ENCODE assay signal across 1 cellular context in the genomic region with DNA sequence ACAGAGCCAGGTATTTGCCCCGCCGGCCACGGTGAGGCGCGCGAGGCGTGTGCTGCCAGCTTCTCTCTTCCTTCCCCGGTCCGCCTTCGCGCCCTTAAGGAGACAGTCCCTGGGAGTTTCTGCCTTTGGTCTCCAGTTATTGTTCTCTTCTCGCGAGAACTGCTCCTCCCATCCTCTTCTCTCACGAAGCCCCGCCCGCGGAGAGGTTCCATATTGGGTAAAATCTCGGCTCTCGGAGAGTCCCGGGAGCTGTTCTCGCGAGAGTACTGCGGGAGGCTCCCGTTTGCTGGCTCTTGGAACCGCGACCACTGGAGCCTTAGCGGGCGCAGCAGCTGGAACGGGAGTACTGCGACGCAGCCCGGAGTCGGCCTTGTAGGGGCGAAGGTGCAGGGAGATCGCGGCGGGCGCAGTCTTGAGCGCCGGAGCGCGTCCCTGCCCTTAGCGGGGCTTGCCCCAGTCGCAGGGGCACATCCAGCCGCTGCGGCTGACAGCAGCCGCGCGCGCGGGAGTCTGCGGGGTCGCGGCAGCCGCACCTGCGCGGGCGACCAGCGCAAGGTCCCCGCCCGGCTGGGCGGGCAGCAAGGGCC.
TF ChIP-seq lines count a peak whose summit lies in the region.

A gene (plus strand): TSS at position 308 of the 587 bp plus-strand sequence. CDS start 350 bp downstream, outside the sequence.

TF ChIP-seq in GM23338, 12 proteins besides CTCF, POLR2A, EP300 and RAD21:
- TF ChIP-seq, protein P1, sequence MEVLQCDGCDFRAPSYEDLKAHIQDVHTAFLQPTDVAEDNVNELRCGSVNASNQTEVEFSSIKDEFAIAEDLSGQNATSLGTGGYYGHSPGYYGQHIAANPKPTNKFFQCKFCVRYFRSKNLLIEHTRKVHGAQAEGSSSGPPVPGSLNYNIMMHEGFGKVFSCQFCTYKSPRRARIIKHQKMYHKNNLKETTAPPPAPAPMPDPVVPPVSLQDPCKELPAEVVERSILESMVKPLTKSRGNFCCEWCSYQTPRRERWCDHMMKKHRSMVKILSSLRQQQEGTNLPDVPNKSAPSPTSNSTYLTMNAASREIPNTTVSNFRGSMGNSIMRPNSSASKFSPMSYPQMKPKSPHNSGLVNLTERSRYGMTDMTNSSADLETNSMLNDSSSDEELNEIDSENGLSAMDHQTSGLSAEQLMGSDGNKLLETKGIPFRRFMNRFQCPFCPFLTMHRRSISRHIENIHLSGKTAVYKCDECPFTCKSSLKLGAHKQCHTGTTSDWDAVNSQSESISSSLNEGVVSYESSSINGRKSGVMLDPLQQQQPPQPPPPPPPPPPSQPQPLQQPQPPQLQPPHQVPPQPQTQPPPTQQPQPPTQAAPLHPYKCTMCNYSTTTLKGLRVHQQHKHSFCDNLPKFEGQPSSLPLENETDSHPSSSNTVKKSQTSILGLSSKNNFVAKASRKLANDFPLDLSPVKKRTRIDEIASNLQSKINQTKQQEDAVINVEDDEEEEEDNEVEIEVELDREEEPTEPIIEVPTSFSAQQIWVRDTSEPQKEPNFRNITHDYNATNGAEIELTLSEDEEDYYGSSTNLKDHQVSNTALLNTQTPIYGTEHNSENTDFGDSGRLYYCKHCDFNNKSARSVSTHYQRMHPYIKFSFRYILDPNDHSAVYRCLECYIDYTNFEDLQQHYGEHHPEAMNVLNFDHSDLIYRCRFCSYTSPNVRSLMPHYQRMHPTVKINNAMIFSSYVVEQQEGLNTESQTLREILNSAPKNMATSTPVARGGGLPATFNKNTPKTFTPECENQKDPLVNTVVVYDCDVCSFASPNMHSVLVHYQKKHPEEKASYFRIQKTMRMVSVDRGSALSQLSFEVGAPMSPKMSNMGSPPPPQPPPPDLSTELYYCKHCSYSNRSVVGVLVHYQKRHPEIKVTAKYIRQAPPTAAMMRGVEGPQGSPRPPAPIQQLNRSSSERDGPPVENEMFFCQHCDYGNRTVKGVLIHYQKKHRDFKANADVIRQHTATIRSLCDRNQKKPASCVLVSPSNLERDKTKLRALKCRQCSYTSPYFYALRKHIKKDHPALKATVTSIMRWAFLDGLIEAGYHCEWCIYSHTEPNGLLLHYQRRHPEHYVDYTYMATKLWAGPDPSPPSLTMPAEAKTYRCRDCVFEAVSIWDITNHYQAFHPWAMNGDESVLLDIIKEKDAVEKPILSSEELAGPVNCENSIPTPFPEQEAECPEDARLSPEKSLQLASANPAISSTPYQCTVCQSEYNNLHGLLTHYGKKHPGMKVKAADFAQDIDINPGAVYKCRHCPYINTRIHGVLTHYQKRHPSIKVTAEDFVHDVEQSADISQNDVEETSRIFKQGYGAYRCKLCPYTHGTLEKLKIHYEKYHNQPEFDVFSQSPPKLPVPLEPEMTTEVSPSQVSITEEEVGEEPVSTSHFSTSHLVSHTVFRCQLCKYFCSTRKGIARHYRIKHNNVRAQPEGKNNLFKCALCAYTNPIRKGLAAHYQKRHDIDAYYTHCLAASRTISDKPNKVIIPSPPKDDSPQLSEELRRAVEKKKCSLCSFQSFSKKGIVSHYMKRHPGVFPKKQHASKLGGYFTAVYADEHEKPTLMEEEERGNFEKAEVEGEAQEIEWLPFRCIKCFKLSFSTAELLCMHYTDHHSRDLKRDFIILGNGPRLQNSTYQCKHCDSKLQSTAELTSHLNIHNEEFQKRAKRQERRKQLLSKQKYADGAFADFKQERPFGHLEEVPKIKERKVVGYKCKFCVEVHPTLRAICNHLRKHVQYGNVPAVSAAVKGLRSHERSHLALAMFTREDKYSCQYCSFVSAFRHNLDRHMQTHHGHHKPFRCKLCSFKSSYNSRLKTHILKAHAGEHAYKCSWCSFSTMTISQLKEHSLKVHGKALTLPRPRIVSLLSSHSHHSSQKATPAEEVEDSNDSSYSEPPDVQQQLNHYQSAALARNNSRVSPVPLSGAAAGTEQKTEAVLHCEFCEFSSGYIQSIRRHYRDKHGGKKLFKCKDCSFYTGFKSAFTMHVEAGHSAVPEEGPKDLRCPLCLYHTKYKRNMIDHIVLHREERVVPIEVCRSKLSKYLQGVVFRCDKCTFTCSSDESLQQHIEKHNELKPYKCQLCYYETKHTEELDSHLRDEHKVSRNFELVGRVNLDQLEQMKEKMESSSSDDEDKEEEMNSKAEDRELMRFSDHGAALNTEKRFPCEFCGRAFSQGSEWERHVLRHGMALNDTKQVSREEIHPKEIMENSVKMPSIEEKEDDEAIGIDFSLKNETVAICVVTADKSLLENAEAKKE (CRISPR knock-in tag; IDR thresholded peaks at IDR 0.05) = no peak
- TF ChIP-seq POLR2AphosphoS5 (IDR thresholded peaks at IDR 0.05; ENCODE audit: low read depth) (peak; percentile 99), JUNB (IDR thresholded peaks at IDR 0.05; ENCODE audit: unreplicated experiment) (peak; percentile 25)
- TF ChIP-seq, protein P2, sequence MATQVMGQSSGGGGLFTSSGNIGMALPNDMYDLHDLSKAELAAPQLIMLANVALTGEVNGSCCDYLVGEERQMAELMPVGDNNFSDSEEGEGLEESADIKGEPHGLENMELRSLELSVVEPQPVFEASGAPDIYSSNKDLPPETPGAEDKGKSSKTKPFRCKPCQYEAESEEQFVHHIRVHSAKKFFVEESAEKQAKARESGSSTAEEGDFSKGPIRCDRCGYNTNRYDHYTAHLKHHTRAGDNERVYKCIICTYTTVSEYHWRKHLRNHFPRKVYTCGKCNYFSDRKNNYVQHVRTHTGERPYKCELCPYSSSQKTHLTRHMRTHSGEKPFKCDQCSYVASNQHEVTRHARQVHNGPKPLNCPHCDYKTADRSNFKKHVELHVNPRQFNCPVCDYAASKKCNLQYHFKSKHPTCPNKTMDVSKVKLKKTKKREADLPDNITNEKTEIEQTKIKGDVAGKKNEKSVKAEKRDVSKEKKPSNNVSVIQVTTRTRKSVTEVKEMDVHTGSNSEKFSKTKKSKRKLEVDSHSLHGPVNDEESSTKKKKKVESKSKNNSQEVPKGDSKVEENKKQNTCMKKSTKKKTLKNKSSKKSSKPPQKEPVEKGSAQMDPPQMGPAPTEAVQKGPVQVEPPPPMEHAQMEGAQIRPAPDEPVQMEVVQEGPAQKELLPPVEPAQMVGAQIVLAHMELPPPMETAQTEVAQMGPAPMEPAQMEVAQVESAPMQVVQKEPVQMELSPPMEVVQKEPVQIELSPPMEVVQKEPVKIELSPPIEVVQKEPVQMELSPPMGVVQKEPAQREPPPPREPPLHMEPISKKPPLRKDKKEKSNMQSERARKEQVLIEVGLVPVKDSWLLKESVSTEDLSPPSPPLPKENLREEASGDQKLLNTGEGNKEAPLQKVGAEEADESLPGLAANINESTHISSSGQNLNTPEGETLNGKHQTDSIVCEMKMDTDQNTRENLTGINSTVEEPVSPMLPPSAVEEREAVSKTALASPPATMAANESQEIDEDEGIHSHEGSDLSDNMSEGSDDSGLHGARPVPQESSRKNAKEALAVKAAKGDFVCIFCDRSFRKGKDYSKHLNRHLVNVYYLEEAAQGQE (IDR thresholded peaks at IDR 0.05; ENCODE audit: unreplicated experiment) = peak; percentile 24
